Comparison of ENCODE assay signal across 22 cellular contexts in genomic region chr2:128371248-128371630, GRCh38.
"Had no signal": no experiment of that assay in that cellular context is flagged by ENCODE, and none has a peak within 500 bp of the region (broad histone marks: within the 10 kb centered on the region; RNA-seq: fewer than 3 reads in every experiment).

No MANE protein-coding gene starts in this region.

- H3K36me3 ChIP-seq: right lobe of liver, upper lobe of left lung had no signal

- H2AFZ ChIP-seq: parathyroid adenoma had no signal

- H3K4me3 Mint-ChIP-seq: activated naive CD4-positive, alpha-beta T cell treated with anti-CD3 and anti-CD28 coated beads for 36 hours; activated naive CD8-positive, alpha-beta T cell treated with anti-CD3 and anti-CD28 coated beads, Interleukin-2, amount 50 U/mL, for 24 hours; activated T-cell treated with anti-CD3 and anti-CD28 coated beads, Interleukin-2, amount 50 U/mL, for 4 hours; mesothelial cell of epicardium; naive thymus-derived CD8-positive, alpha-beta T cell; stimulated activated naive B cell treated with anti-CD40 and anti-IgM and Interleukin-4, amounts not matched to agents 10 μg/mL and 1 μg/mL and 100 μg/mL, for 72 hours had no signal

- DNase-seq: activated CD4-positive, alpha-beta T cell treated with anti-CD3 and anti-CD28 coated beads, Interleukin-2, amount 50 U/mL, for 48 hours; activated CD8-positive, alpha-beta memory T cell treated with anti-CD3 and anti-CD28 coated beads, Interleukin-2, amount 50 U/mL, for 48 hours; activated naive CD4-positive, alpha-beta T cell treated with anti-CD3 and anti-CD28 coated beads for 36 hours; activated naive CD8-positive, alpha-beta T cell treated with anti-CD3 and anti-CD28 coated beads, Interleukin-2, amount 50 U/mL, for 24 hours; activated T-cell treated with anti-CD3 and anti-CD28 coated beads, Interleukin-2, amount 50 U/mL, for 4 hours; erythroblast; foreskin fibroblast; nucleus accumbens; stimulated activated CD4-positive, alpha-beta T cell treated with anti-CD3 and anti-CD28 coated beads, Interleukin-2, amount 100 ng/mL, for 48 hours; stimulated activated CD8-positive, alpha-beta memory T cell treated with anti-CD3 and anti-CD28 coated beads, Interleukin-4, amount 100 ng/mL, for 48 hours; stimulated activated naive B cell treated with anti-CD40 and anti-IgM and Interleukin-4, amounts not matched to agents 10 μg/mL and 1 μg/mL and 100 μg/mL, for 72 hours; T-helper 9 cell; testis had no signal

- H3K9me3 Mint-ChIP-seq: activated naive CD4-positive, alpha-beta T cell treated with anti-CD3 and anti-CD28 coated beads for 36 hours; activated naive CD8-positive, alpha-beta T cell treated with anti-CD3 and anti-CD28 coated beads, Interleukin-2, amount 50 U/mL, for 24 hours; activated T-cell treated with anti-CD3 and anti-CD28 coated beads, Interleukin-2, amount 50 U/mL, for 4 hours; activated T-helper 2 cell treated with anti-CD3 and anti-CD28 coated beads, Interferon-gamma antibody, Interleukin-2, Interleukin-4, amounts not matched to agents 10 μg/mL and 5 μg/mL and 100 μg/mL, durations not matched to agents 14 hours and 24 hours and 36 hours; mesothelial cell of epicardium; naive thymus-derived CD8-positive, alpha-beta T cell; stimulated activated naive B cell treated with anti-CD40 and anti-IgM and Interleukin-4, amounts not matched to agents 10 μg/mL and 1 μg/mL and 100 μg/mL, for 72 hours had no signal

- H3K36me3 Mint-ChIP-seq: mesothelial cell of epicardium; naive thymus-derived CD8-positive, alpha-beta T cell; stimulated activated naive B cell treated with anti-CD40 and anti-IgM and Interleukin-4, amounts not matched to agents 10 μg/mL and 1 μg/mL and 100 μg/mL, for 72 hours had no signal

- H3K27ac Mint-ChIP-seq: activated naive CD4-positive, alpha-beta T cell treated with anti-CD3 and anti-CD28 coated beads for 36 hours; activated naive CD8-positive, alpha-beta T cell treated with anti-CD3 and anti-CD28 coated beads, Interleukin-2, amount 50 U/mL, for 24 hours; activated T-helper 2 cell treated with anti-CD3 and anti-CD28 coated beads, Interferon-gamma antibody, Interleukin-2, Interleukin-4, amounts not matched to agents 10 μg/mL and 5 μg/mL and 100 μg/mL, durations not matched to agents 14 hours and 24 hours and 36 hours; mesothelial cell of epicardium; stimulated activated naive B cell treated with anti-CD40 and anti-IgM and Interleukin-4, amounts not matched to agents 10 μg/mL and 1 μg/mL and 100 μg/mL, for 72 hours had no signal

- H3K79me2 ChIP-seq: parathyroid adenoma had no signal

- H3K27me3 ChIP-seq: right lobe of liver, testis, upper lobe of left lung had no signal

- H3K9me3 ChIP-seq: right lobe of liver, testis, upper lobe of left lung had no signal

- ATAC-seq: activated naive CD8-positive, alpha-beta T cell treated with anti-CD3 and anti-CD28 coated beads, Interleukin-2, amount 50 U/mL, for 24 hours; activated T-cell treated with anti-CD3 and anti-CD28 coated beads, Interleukin-2, amount 50 U/mL, for 4 hours; left lobe of liver; naive thymus-derived CD8-positive, alpha-beta T cell; right lobe of liver had no signal

- H3K4me2 ChIP-seq: smooth muscle cell had no signal

- H3K27ac ChIP-seq: parathyroid adenoma, right lobe of liver, testis, upper lobe of left lung had no signal

- H3K4me3 ChIP-seq: lung, right lobe of liver, smooth muscle cell, testis, upper lobe of left lung had no signal

- H3K4me1 ChIP-seq: parathyroid adenoma, right lobe of liver had no signal

- H3K27me3 Mint-ChIP-seq: stimulated activated naive B cell treated with anti-CD40 and anti-IgM and Interleukin-4, amounts not matched to agents 10 μg/mL and 1 μg/mL and 100 μg/mL, for 72 hours had no signal
